ENCODE assay signal across 8 cellular contexts in the genomic region with DNA sequence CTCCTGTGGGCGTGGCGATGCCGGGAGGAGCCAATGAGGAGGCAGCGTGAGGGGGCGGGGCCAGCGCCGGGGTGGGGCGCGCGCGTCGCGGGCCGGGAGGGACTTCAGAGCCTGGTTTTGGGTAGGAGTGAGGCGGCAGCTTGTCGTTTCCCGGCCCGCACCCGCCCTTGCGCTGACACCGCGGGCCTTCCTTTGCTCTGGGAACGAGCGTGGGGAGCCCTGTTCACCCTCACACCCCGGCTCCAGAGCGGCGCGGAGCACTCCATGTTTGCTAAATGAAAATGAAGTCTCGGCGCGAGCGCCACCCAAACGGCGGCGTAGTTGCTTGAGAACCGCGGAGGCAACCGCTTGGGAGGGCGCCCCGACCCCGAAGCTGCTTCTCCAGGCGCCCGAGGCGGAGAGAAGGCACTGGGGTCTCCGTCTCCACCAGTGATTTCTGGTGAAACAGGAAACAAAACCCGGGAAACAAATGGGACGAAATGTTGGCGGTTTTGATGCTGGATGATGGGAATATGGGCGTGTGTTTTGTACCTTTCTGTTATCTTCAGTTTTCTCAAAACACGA. TPM values are rescaled to one million over a fixed set of nuclear protein-coding genes. Genes with fewer than 3 reads are reported as not detected.
DNase-seq lines count a peak whose midpoint lies in the region; ATAC-seq, FAIRE-seq and TF ChIP-seq lines count a peak whose summit lies in the region.

No MANE protein-coding gene starts in this region.

- ATAC-seq in left ventricle myocardium superior = no peak
- peak; percentile 12 for ATAC-seq in HG03439 (IDR thresholded peaks at IDR 0.05; ENCODE audit: unreplicated experiment)

- intact Hi-C loops in cardiac septum (cut with DNase I) = loop anchor here (1.0 to 2.0 kb wide), 3 partner anchors 24 to 159 kb away; partner anchors contain the start of gene TBC1D14
- intact Hi-C loops in left ventricle myocardium superior (cut with micrococcal nuclease) = no loop called here
- intact Hi-C loops in lower leg skin (cut with DNase I; ENCODE audit: low total_unique reads) = loop anchor here (5.0 kb wide), 1 partner anchor 91 kb away; no protein-coding TSS in a partner anchor

- TF ChIP-seq POLR2A in lower leg skin (IDR thresholded peaks at IDR 0.05) = no peak

- FAIRE-seq in HTR-8/SVneo (lab: Jason Lieb, UNC) = no peak

- peaks cover 3% of the 10 kb centered on the region for H3K4me1 ChIP-seq in urinary bladder (ENCODE audit: insufficient read depth)

- WGBS in adipose tissue, 3 donors = 0 to 1% (median 0%) methylated on average over 43 to 50 of the region's 50 CpGs
- WGBS in lower leg skin, 2 donors = 0 to 1% methylated on average over 46 to 49 of the region's 50 CpGs
- under 1% methylated on average over 50 of the region's 50 CpGs for WGBS in urinary bladder

- peaks cover 2% of the 10 kb centered on the region for H3K36me3 ChIP-seq in urinary bladder (ENCODE audit: insufficient read depth)

- no peak for TF ChIP-seq CTCF in lower leg skin (IDR thresholded peaks at IDR 0.05)

- peak overlapping the region; percentile 22 for H3K27ac ChIP-seq in adipose tissue (ENCODE audit: low read depth, low read length)
- peak overlapping the region; percentile 90 for H3K27ac ChIP-seq in urinary bladder (ENCODE audit: low read depth)

- DNase-seq in cardiac septum (ENCODE audit: low spot score) (peak; percentile 100), left ventricle myocardium superior (no peak), lower leg skin (ENCODE audit: low spot score in 2 of 2) (peak in 1 of 2 donors; percentile 100), HTR-8/SVneo (ENCODE audit: insufficient read length, low spot score) (no peak), NOMO-1 treated with dmso at 0.1 percent for 144 hours (lab: John Stamatoyannopoulos, UW; ENCODE audit: unreplicated experiment) (no peak)

- peak overlapping the region; percentile 44 for H3K4me3 ChIP-seq in lower leg skin (ENCODE audit: low read depth, poor library complexity, severe bottlenecking)
- H3K4me3 ChIP-seq in urinary bladder (ENCODE audit: low read depth, low read length) = peak overlapping the region; percentile 57

RNA-seq across cellular contexts. Expression of gene GRPEL1, which starts 0.5 kb away (rescaled TPM):
- total RNA-seq in cardiac septum (43.5 TPM), left ventricle myocardium superior (62.7 TPM), lower leg skin (10 to 100 TPM; 20.8 to 24.0 (median 21.6) TPM), urinary bladder (15.9 TPM)
- polyA plus RNA-seq in adipose tissue (10 to 100 TPM; 18.2 to 53.8 (median 21.6) TPM), urinary bladder (27.7 TPM)

RNA-seq across cellular contexts. Expression of gene TADA2B, which starts 25.2 kb away (rescaled TPM):
- total RNA-seq in cardiac septum (25.6 TPM), left ventricle myocardium superior (34.6 TPM), lower leg skin (10 to 100 TPM; 26.2 to 30.0 (median 27.2) TPM), urinary bladder (12.7 TPM)
- polyA plus RNA-seq in adipose tissue (10 to 100 TPM; 11.2 to 17.6 (median 12.4) TPM), urinary bladder (23.5 TPM)
